ENCODE assay signal across 1 cellular context in the genomic region with DNA sequence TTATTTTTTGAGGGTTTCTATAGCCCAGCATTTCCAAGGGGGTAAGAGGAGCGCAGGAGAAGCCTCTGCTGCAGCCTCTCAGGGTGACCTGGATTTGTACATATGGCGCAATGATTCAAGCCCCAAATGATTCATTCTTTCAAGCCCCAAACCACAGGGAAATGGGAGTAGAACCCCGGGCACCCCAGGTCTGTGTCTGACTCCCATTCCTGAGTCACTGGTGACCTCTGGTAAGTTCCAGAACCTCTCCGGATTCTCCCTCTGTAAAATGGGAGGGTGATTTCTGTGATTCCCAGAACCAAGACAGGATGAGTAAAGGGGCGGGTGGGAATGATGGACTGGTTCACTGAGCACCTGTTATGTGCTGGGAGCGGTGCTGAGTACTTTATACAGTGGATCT.
TF ChIP-seq lines count a peak whose summit lies in the region.

No MANE protein-coding gene starts in this region.

TF ChIP-seq in IMR-90, 13 proteins besides CTCF, POLR2A, EP300 and RAD21:
- TF ChIP-seq BHLHE40 (IDR thresholded peaks at IDR 0.05; ENCODE audit: low read depth, low read length) (no peak), CEBPB (IDR thresholded peaks at IDR 0.05; ENCODE audit: low read depth, low read length) (peak; percentile 88), FOS (IDR thresholded peaks at IDR 0.05; ENCODE audit: low read depth, low read length) (0 out of 2 replicates have a peak, but pooled peaks have one; percentile 30)
